In genomic region chr17:15849054-15849453, GRCh38 we compare ENCODE assay signal across 8 cellular contexts.
A peak's percentile ranks its signal among the peaks of the same experiment; 100 is the strongest.
DNase-seq lines count a peak whose midpoint lies in the region; ATAC-seq and TF ChIP-seq lines count a peak whose summit lies in the region.
"Not testable (repeated sequence)": the region's sequence is repeated elsewhere in the genome, so short reads cannot be mapped to it uniquely, and the experiment has no call there.

No MANE protein-coding gene starts in this region.

- H3K4ac ChIP-seq in IMR-90 (ENCODE audit: low read depth, low read length) = not testable (repeated sequence)

- not testable (repeated sequence) for H3K18ac ChIP-seq in IMR-90 (ENCODE audit: low read depth, low read length)

- not testable (repeated sequence) for H3K9me1 ChIP-seq in IMR-90 (ENCODE audit: insufficient read depth, low read length)

- DNase-seq in GM03348 (ENCODE audit: low spot score) (peak; percentile 21), IMR-90 (peak; percentile 62), SW480 (ENCODE audit: low spot score) (peak; percentile 31), choroid plexus epithelial cell (ENCODE audit: low read depth) (peak; percentile 86), iPS DF 19.7 (ENCODE audit: low read depth, low spot score) (peak; percentile 7), stomach (peak; percentile 62)
- DNase-seq in activated T-cell treated with anti-CD3 and anti-CD28 coated beads, Interleukin-2, amount 50 U/mL, for 1 hour = peak; percentile 26
- DNase-seq in sciatic nerve (ENCODE audit: low spot score) = not testable (repeated sequence)

- not testable (repeated sequence) for H2BK20ac ChIP-seq in IMR-90 (ENCODE audit: low read depth, low read length)

- not testable (repeated sequence) for H3K79me1 ChIP-seq in IMR-90 (ENCODE audit: low read depth in 1 of 2, low read length in 2 of 2)

- not testable (repeated sequence) for H2BK15ac ChIP-seq in IMR-90 (ENCODE audit: low read depth, low read length)

- not testable (repeated sequence) for H4K5ac ChIP-seq in IMR-90 (ENCODE audit: low read depth, low read length)

- BruUV-seq in IMR-90 (replicated peaks; lab: Mats Ljungman, UMichigan) = not testable (repeated sequence)

- not testable (repeated sequence) for H3K14ac ChIP-seq in IMR-90 (replicated peaks; ENCODE audit: low read depth, low read length)

- H3K23ac ChIP-seq in IMR-90 (ENCODE audit: low read depth, low read length) = not testable (repeated sequence)

- H3K27me3 ChIP-seq in IMR-90 (ENCODE audit: control insufficient read depth, insufficient read depth, low read length); stomach: not testable (repeated sequence)

- H3K9me3 ChIP-seq in IMR-90 (ENCODE audit: control insufficient read depth, insufficient read depth, low read length); stomach: not testable (repeated sequence)

- not testable (repeated sequence) for H3K56ac ChIP-seq in IMR-90 (ENCODE audit: extremely low read depth, insufficient read depth, low read length)

- dilution Hi-C loops in IMR-90 (cut with HindIII; ENCODE audit: low sequenced_read_pairs, unreplicated experiment) = not testable (repeated sequence)

- TF ChIP-seq CTCF in IMR-90 (conservative IDR thresholded peaks at IDR 0.05; ENCODE audit: low read depth, low read length) (peak; percentile 47), choroid plexus epithelial cell (conservative IDR thresholded peaks at IDR 0.05; ENCODE audit: low read depth, low read length) (peak; percentile 69), stomach (IDR thresholded peaks at IDR 0.05) (peak in 2 of 7 experiments; percentile 11 to 15)

- H3K27ac ChIP-seq in IMR-90 (ENCODE audit: insufficient read depth, low read length); stomach: not testable (repeated sequence)

- H3K4me1 ChIP-seq in IMR-90 (ENCODE audit: control insufficient read depth, insufficient read depth, low read length); stomach: not testable (repeated sequence)

- not testable (repeated sequence) for H4K91ac ChIP-seq in IMR-90 (ENCODE audit: insufficient read depth, low read depth, low read length)

- not testable (repeated sequence) for H3K9ac ChIP-seq in IMR-90 (ENCODE audit: low read depth, low read length)

- peak; percentile 54 for TF ChIP-seq RAD21 in IMR-90 (IDR thresholded peaks at IDR 0.05; ENCODE audit: low read length)

- not testable (repeated sequence) for H3K36me3 ChIP-seq in IMR-90 (ENCODE audit: control insufficient read depth, insufficient read depth, low read length); stomach

- peak; percentile 35; the same call in 1 of the 2 replicates for ATAC-seq in IMR-90 (ENCODE audit: low read depth)
- peak; percentile 74 for ATAC-seq in sciatic nerve

- TF ChIP-seq EP300 in stomach (IDR thresholded peaks at IDR 0.05) = not testable (repeated sequence)

- not testable (repeated sequence) for H2AFZ ChIP-seq in IMR-90 (replicated peaks; ENCODE audit: low read length, poor library complexity)

- not testable (repeated sequence) for TF ChIP-seq POLR2A in IMR-90 (IDR thresholded peaks at IDR 0.05; ENCODE audit: low read depth, low read length); stomach (IDR thresholded peaks at IDR 0.05)

- H3K4me2 ChIP-seq in IMR-90 (ENCODE audit: low read depth, low read length) = not testable (repeated sequence)

- H2BK5ac ChIP-seq in IMR-90 (ENCODE audit: low read depth, low read length, poor library complexity, severe bottlenecking) = not testable (repeated sequence)

- intact Hi-C loops in IMR-90 (cut with micrococcal nuclease); sciatic nerve (cut with DNase I); stomach (cut with DNase I; ENCODE audit: low total_unique reads): not testable (repeated sequence)

- not testable (repeated sequence) for H2AK9ac ChIP-seq in IMR-90 (replicated peaks; ENCODE audit: low read depth, low read length, poor library complexity)

- POLR2A ChIA-PET in IMR-90 (lab: Charles Lee; ENCODE audit: unreplicated experiment) = not testable (repeated sequence)

- in situ Hi-C loops in IMR-90 (cut with MboI; ENCODE audit: low sequenced_read_pairs) = not testable (repeated sequence)

- no CpG with 5 or more reads among the region's 6 CpGs for WGBS in IMR-90 (ENCODE audit: extremely low coverage in 2 of 2, insufficient read length in 1 of 2), 2 experiments
- 21 to 30% (median 29%) methylated on average over 5 to 6 of the region's 6 CpGs for WGBS in stomach, 5 donors

- H4K8ac ChIP-seq in IMR-90 (ENCODE audit: low read depth in 2 of 2, low read length in 2 of 2) = not testable (repeated sequence)

- H2BK120ac ChIP-seq in IMR-90 (ENCODE audit: low read depth, low read length) = not testable (repeated sequence)

- CTCF ChIA-PET in IMR-90 (lab: Yijun Ruan, JAX) = not testable (repeated sequence)

- H3K4me3 ChIP-seq in IMR-90 (ENCODE audit: insufficient read depth, low read depth, low read length); choroid plexus epithelial cell (ENCODE audit: low read depth, low read length); stomach: not testable (repeated sequence)

- H2AK5ac ChIP-seq in IMR-90 (ENCODE audit: low read depth, low read length) = not testable (repeated sequence)

- not testable (repeated sequence) for H4K20me1 ChIP-seq in IMR-90 (ENCODE audit: insufficient read depth, low read length)

TF ChIP-seq in IMR-90, 13 proteins besides CTCF, POLR2A, EP300 and RAD21:
- TF ChIP-seq SMC3 (IDR thresholded peaks at IDR 0.05; ENCODE audit: low read depth, low read length) = peak; percentile 37; the same call in 1 of the 2 replicates
